Comparison of ENCODE assay signal across 8 cellular contexts in the genomic region with DNA sequence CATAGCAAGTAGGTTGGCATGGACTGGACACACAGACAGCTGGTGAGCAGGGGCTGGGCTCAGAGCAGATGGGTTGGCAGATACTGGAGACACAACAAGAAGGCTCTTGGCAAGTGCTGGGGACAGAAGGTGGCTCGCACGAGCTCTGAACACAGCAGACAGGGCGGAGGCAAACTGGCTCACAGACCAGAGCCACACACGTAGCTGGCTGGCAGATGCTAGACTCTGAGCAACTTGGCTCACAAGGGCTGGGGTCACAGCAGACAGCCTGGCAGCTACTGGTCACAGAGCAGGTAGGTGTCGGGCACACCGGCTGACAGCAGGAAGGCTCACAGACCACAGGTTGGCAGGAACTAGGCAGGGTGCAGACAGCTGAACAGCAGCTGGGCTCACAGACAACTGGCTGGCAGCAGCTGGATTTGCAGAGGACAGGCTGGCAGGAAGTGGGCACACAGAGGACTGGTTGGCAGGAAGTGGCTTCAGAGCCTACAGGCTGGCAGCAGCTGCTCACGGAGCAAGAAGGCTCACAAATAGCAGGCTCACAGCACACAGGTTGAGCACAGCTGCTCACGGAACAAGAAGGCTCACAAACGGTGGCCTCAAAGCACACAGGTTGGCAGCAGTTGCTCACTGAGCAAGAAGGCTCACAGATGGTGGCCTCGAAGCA. TPM values are rescaled to one million over a fixed set of nuclear protein-coding genes. Genes with fewer than 3 reads are reported as not detected.
DNase-seq lines count a peak whose midpoint lies in the region; ATAC-seq and TF ChIP-seq lines count a peak whose summit lies in the region.

No MANE protein-coding gene starts in this region.

- no peaks in the 10 kb centered on the region for H3K27me3 Mint-ChIP-seq in CD4-positive, alpha-beta memory T cell
- H3K27me3 Mint-ChIP-seq in activated CD8-positive, alpha-beta T cell treated with anti-CD3 and anti-CD28 coated beads, Interleukin-2, amount 10 ng/mL, durations not matched to agents 7 days and 5 days (ENCODE audit: low read depth) = no peaks in the 10 kb centered on the region
- H3K27me3 Mint-ChIP-seq in glutamatergic neuron (ENCODE audit: unreplicated experiment) = peaks cover 11% of the 10 kb centered on the region

- H3K4me1 Mint-ChIP-seq in CD4-positive, alpha-beta memory T cell = peaks cover 54 to 63% (median 58%) of the 10 kb centered on the region in 4 donors
- peaks cover 42% of the 10 kb centered on the region for H3K4me1 Mint-ChIP-seq in activated CD8-positive, alpha-beta T cell treated with anti-CD3 and anti-CD28 coated beads, Interleukin-2, amount 10 ng/mL, durations not matched to agents 7 days and 5 days (ENCODE audit: low read depth)
- peaks cover 8% of the 10 kb centered on the region for H3K4me1 Mint-ChIP-seq in glutamatergic neuron (ENCODE audit: low read depth, unreplicated experiment)

- H3K4me3 ChIP-seq in CD4-positive, alpha-beta memory T cell (ENCODE audit: low read length in 2 of 2) = peak overlapping the region in 1 of 2 donors; percentile 41
- peak overlapping the region; percentile 44 for H3K4me3 ChIP-seq in MG63
- no peak overlapping the region for H3K4me3 ChIP-seq in mesendoderm (ENCODE audit: low read length)

- intact Hi-C loops in CD4-positive, alpha-beta memory T cell (cut with micrococcal nuclease) = loop anchor here (1.0 to 5.0 kb wide), 3 partner anchors 31 to 181 kb away; no protein-coding TSS in a partner anchor

- H3K4me1 ChIP-seq in CD4-positive, alpha-beta memory T cell (ENCODE audit: insufficient read depth, low read length) = peaks cover 59% of the 10 kb centered on the region
- no peaks in the 10 kb centered on the region for H3K4me1 ChIP-seq in mesendoderm (ENCODE audit: control insufficient read depth, low read depth, low read length)

- peak; percentile 79 for ATAC-seq in activated CD8-positive, alpha-beta T cell treated with anti-CD3 and anti-CD28 coated beads, Interleukin-2, amount 10 ng/mL, durations not matched to agents 7 days and 5 days
- no peak for ATAC-seq in GM21526 (IDR thresholded peaks at IDR 0.05; ENCODE audit: low FRiP score, unreplicated experiment)
- ATAC-seq in HG03039 (IDR thresholded peaks at IDR 0.05; ENCODE audit: unreplicated experiment) = no peak

- H4K5ac ChIP-seq in mesendoderm (ENCODE audit: low read length) = no peak overlapping the region

- H3K56ac ChIP-seq in mesendoderm (ENCODE audit: low read length) = no peak overlapping the region

- H2AK5ac ChIP-seq in mesendoderm (ENCODE audit: low read length) = no peak overlapping the region

- H3K4me3 Mint-ChIP-seq in CD4-positive, alpha-beta memory T cell = peak overlapping the region; percentile 65 to 82 (median 78)
- peak overlapping the region; percentile 48 for H3K4me3 Mint-ChIP-seq in activated CD8-positive, alpha-beta T cell treated with anti-CD3 and anti-CD28 coated beads, Interleukin-2, amount 10 ng/mL, durations not matched to agents 7 days and 5 days
- no peak overlapping the region for H3K4me3 Mint-ChIP-seq in glutamatergic neuron (ENCODE audit: unreplicated experiment)

- H3K27me3 ChIP-seq in CD4-positive, alpha-beta memory T cell (ENCODE audit: insufficient read depth, low read length) = no peaks in the 10 kb centered on the region
- H3K27me3 ChIP-seq in MG63 (no peaks in the 10 kb centered on the region), mesendoderm (ENCODE audit: insufficient read depth, low read length, poor library complexity) (no peaks in the 10 kb centered on the region)

- peak overlapping the region; percentile 62 for H3K27ac ChIP-seq in CD4-positive, alpha-beta memory T cell (ENCODE audit: low read depth, low read length)
- H3K27ac ChIP-seq in mesendoderm (ENCODE audit: low read depth, low read length) = no peak overlapping the region

- H3K9me3 ChIP-seq in CD4-positive, alpha-beta memory T cell (ENCODE audit: control insufficient read depth in 1 of 2, low read length in 2 of 2) = no peaks in the 10 kb centered on the region
- peaks cover 7% of the 10 kb centered on the region for H3K9me3 ChIP-seq in MG63

- no peaks in the 10 kb centered on the region for H3K36me3 ChIP-seq in CD4-positive, alpha-beta memory T cell (ENCODE audit: insufficient read depth, low read length)
- H3K36me3 ChIP-seq in MG63 (no peaks in the 10 kb centered on the region; the same call in 1 of the 2 replicates), mesendoderm (ENCODE audit: control insufficient read depth, insufficient read depth, low read length) (no peaks in the 10 kb centered on the region)

- no peak overlapping the region for H2BK15ac ChIP-seq in mesendoderm (replicated peaks; ENCODE audit: low read depth)

- H3K9me3 Mint-ChIP-seq in CD4-positive, alpha-beta memory T cell = no peaks in the 10 kb centered on the region
- H3K9me3 Mint-ChIP-seq in activated CD8-positive, alpha-beta T cell treated with anti-CD3 and anti-CD28 coated beads, Interleukin-2, amount 10 ng/mL, durations not matched to agents 7 days and 5 days (ENCODE audit: insufficient read depth) = no peaks in the 10 kb centered on the region
- peaks cover 11% of the 10 kb centered on the region for H3K9me3 Mint-ChIP-seq in glutamatergic neuron (ENCODE audit: unreplicated experiment)

- H4K8ac ChIP-seq in mesendoderm (ENCODE audit: low read depth, low read length) = no peak overlapping the region

- H3K18ac ChIP-seq in mesendoderm (ENCODE audit: low read length) = no peak overlapping the region

- CTCF ChIA-PET in CD4-positive, alpha-beta memory T cell (lab: Charles Lee; ENCODE audit: partially characterized antibody) = interaction anchor here (0.8 to 3.4 kb wide), 12 partner anchors 8 to 399 kb away, joined by 3 to 55 read pairs (median 4); a partner anchor contains a TSS
- CTCF ChIA-PET in activated CD8-positive, alpha-beta T cell treated with anti-CD3 and anti-CD28 coated beads, Interleukin-2, amount 10 ng/mL, durations not matched to agents 7 days and 5 days (lab: Charles Lee) = interaction anchor here (1.0 to 2.4 kb wide), 7 partner anchors 14 to 357 kb away, joined by 3 to 11 read pairs (median 4); no protein-coding TSS in a partner anchor

- no peak overlapping the region for H3K4me2 ChIP-seq in mesendoderm (ENCODE audit: low read length)

- no peak for TF ChIP-seq CTCF in glutamatergic neuron (IDR thresholded peaks at IDR 0.05; ENCODE audit: partially characterized antibody, unreplicated experiment)

- DNase-seq in CD4-positive, alpha-beta memory T cell = peak; percentile 88 to 95 (median 92)
- peak; percentile 87 for DNase-seq in MG63
- DNase-seq in activated CD8-positive, alpha-beta T cell treated with anti-CD3 and anti-CD28 coated beads, Interleukin-2, amount 10 ng/mL, durations not matched to agents 7 days and 5 days = peak; percentile 74
- no peak for DNase-seq in glutamatergic neuron
- peak; percentile 38 for DNase-seq in stimulated activated CD4-positive, alpha-beta T cell treated with anti-CD3 and anti-CD28 coated beads, Interleukin-4, amount 100 ng/mL, for 1 hour
- DNase-seq in mesendoderm = no peak

- H2BK120ac ChIP-seq in mesendoderm (ENCODE audit: low read depth, low read length) = no peak overlapping the region

- H3K23ac ChIP-seq in mesendoderm (ENCODE audit: low read length) = no peak overlapping the region

- H3K4ac ChIP-seq in mesendoderm (ENCODE audit: low read depth, low read length) = no peak overlapping the region

- H3K79me2 ChIP-seq in mesendoderm (ENCODE audit: control insufficient read depth, insufficient read depth, low read length) = no peaks in the 10 kb centered on the region

- POLR2A ChIA-PET in CD4-positive, alpha-beta memory T cell (lab: Charles Lee; ENCODE audit: partially characterized antibody) = interaction anchor here (0.7 to 3.1 kb wide), 26 partner anchors 9 to 388 kb away, joined by 3 to 75 read pairs (median 4); a partner anchor contains a TSS
- POLR2A ChIA-PET in activated CD8-positive, alpha-beta T cell treated with anti-CD3 and anti-CD28 coated beads, Interleukin-2, amount 10 ng/mL, durations not matched to agents 7 days and 5 days (lab: Charles Lee) = interaction anchor here (1.0 to 1.3 kb wide), 3 partner anchors 8 to 380 kb away, joined by 3 to 7 read pairs (median 5); a partner anchor contains a TSS

- peak overlapping the region; percentile 96 to 98 (median 97) for H3K27ac Mint-ChIP-seq in CD4-positive, alpha-beta memory T cell
- peak overlapping the region; percentile 90 for H3K27ac Mint-ChIP-seq in activated CD8-positive, alpha-beta T cell treated with anti-CD3 and anti-CD28 coated beads, Interleukin-2, amount 10 ng/mL, durations not matched to agents 7 days and 5 days
- peak overlapping the region; percentile 46 for H3K27ac Mint-ChIP-seq in glutamatergic neuron (ENCODE audit: unreplicated experiment)

- H3K9ac ChIP-seq in mesendoderm (ENCODE audit: low read length) = no peak overlapping the region

- H3K36me3 Mint-ChIP-seq in CD4-positive, alpha-beta memory T cell = no peaks in the 10 kb centered on the region
- peaks cover 2% of the 10 kb centered on the region for H3K36me3 Mint-ChIP-seq in activated CD8-positive, alpha-beta T cell treated with anti-CD3 and anti-CD28 coated beads, Interleukin-2, amount 10 ng/mL, durations not matched to agents 7 days and 5 days (ENCODE audit: low read depth)
- H3K36me3 Mint-ChIP-seq in glutamatergic neuron (ENCODE audit: unreplicated experiment) = peaks cover 6% of the 10 kb centered on the region

- no peaks in the 10 kb centered on the region for H3K79me1 ChIP-seq in mesendoderm (ENCODE audit: low read length)

- no peak overlapping the region for H2BK5ac ChIP-seq in mesendoderm (ENCODE audit: low read length)

- WGBS in mesendoderm (ENCODE audit: extremely low coverage, insufficient coverage, low lambda C conversion rate) = no CpG with 5 or more reads among the region's 10 CpGs

RNA-seq across cellular contexts. Expression of a gene that starts 0.7 kb away (rescaled TPM):
- under 1 TPM in 1 of 2 experiments, not detected in 1; 0.28 TPM for total RNA-seq in CD4-positive, alpha-beta memory T cell
- not detected for polyA plus RNA-seq in CD4-positive, alpha-beta memory T cell
- total RNA-seq in MG63 (2014; rRNA removed; shearing (Covaris generic); ENCODE audit: low replicate concordance) = not detected in 2 replicates
- not detected for total RNA-seq in activated CD8-positive, alpha-beta T cell treated with anti-CD3 and anti-CD28 coated beads, Interleukin-2, amount 10 ng/mL, durations not matched to agents 7 days and 5 days
- not detected for total RNA-seq in glutamatergic neuron (ENCODE audit: unreplicated experiment)
- polyA plus RNA-seq in mesendoderm (2013, experiment 1 of 2) = not detected
- polyA plus RNA-seq in mesendoderm (2013, experiment 2 of 2) = not detected

RNA-seq across cellular contexts. Expression of a gene that starts 5.7 kb away (rescaled TPM):
- not detected for total RNA-seq in CD4-positive, alpha-beta memory T cell
- not detected for polyA plus RNA-seq in CD4-positive, alpha-beta memory T cell
- total RNA-seq in MG63 (2014; rRNA removed; shearing (Covaris generic); ENCODE audit: low replicate concordance) = not detected in 2 replicates
- total RNA-seq in activated CD8-positive, alpha-beta T cell treated with anti-CD3 and anti-CD28 coated beads, Interleukin-2, amount 10 ng/mL, durations not matched to agents 7 days and 5 days = not detected
- total RNA-seq in glutamatergic neuron (ENCODE audit: unreplicated experiment) = not detected
- not detected for polyA plus RNA-seq in mesendoderm (2013, experiment 1 of 2)
- polyA plus RNA-seq in mesendoderm (2013, experiment 2 of 2) = not detected

RNA-seq across cellular contexts. Expression of a gene that starts 7.1 kb away (rescaled TPM):
- not detected for total RNA-seq in CD4-positive, alpha-beta memory T cell
- not detected for polyA plus RNA-seq in CD4-positive, alpha-beta memory T cell
- total RNA-seq in MG63 (2014; rRNA removed; shearing (Covaris generic); ENCODE audit: low replicate concordance) = not detected in 2 replicates
- not detected for total RNA-seq in activated CD8-positive, alpha-beta T cell treated with anti-CD3 and anti-CD28 coated beads, Interleukin-2, amount 10 ng/mL, durations not matched to agents 7 days and 5 days
- not detected for total RNA-seq in glutamatergic neuron (ENCODE audit: unreplicated experiment)
- polyA plus RNA-seq in mesendoderm (2013, experiment 1 of 2) = not detected
- not detected for polyA plus RNA-seq in mesendoderm (2013, experiment 2 of 2)

RNA-seq across cellular contexts. Expression of a gene that starts 32.9 kb away (rescaled TPM):
- total RNA-seq in CD4-positive, alpha-beta memory T cell = not detected
- not detected for polyA plus RNA-seq in CD4-positive, alpha-beta memory T cell
- not detected in 2 replicates for total RNA-seq in MG63 (2014; rRNA removed; shearing (Covaris generic); ENCODE audit: low replicate concordance)
- not detected for total RNA-seq in activated CD8-positive, alpha-beta T cell treated with anti-CD3 and anti-CD28 coated beads, Interleukin-2, amount 10 ng/mL, durations not matched to agents 7 days and 5 days
- total RNA-seq in glutamatergic neuron (ENCODE audit: unreplicated experiment) = not detected
- not detected for polyA plus RNA-seq in mesendoderm (2013, experiment 1 of 2)
- not detected for polyA plus RNA-seq in mesendoderm (2013, experiment 2 of 2)

RNA-seq across cellular contexts. Expression of a gene that starts 42.2 kb away (rescaled TPM):
- total RNA-seq in CD4-positive, alpha-beta memory T cell = not detected
- polyA plus RNA-seq in CD4-positive, alpha-beta memory T cell = not detected
- total RNA-seq in MG63 (2014; rRNA removed; shearing (Covaris generic); ENCODE audit: low replicate concordance) = not detected in 2 replicates
- not detected for total RNA-seq in activated CD8-positive, alpha-beta T cell treated with anti-CD3 and anti-CD28 coated beads, Interleukin-2, amount 10 ng/mL, durations not matched to agents 7 days and 5 days
- total RNA-seq in glutamatergic neuron (ENCODE audit: unreplicated experiment) = not detected
- not detected for polyA plus RNA-seq in mesendoderm (2013, experiment 1 of 2)
- polyA plus RNA-seq in mesendoderm (2013, experiment 2 of 2) = not detected

Comparison
In these comparisons a context has a peak if more than half of its experiments do, and no peak if none do; other contexts are left out.
1. DNase-seq: peak in CD4-positive, alpha-beta memory T cell (5 of 5), MG63 (single experiment), activated CD8-positive, alpha-beta T cell treated with anti-CD3 and anti-CD28 coated beads, Interleukin-2, amount 10 ng/mL, durations not matched to agents 7 days and 5 days (single experiment) and stimulated activated CD4-positive, alpha-beta T cell treated with anti-CD3 and anti-CD28 coated beads, Interleukin-4, amount 100 ng/mL, for 1 hour (single experiment); none in glutamatergic neuron (single experiment) and mesendoderm (single experiment).
2. H3K27ac Mint-ChIP-seq: peak in every context shown above with its lines; median percentile 97 in CD4-positive, alpha-beta memory T cell; 90 in activated CD8-positive, alpha-beta T cell treated with anti-CD3 and anti-CD28 coated beads, Interleukin-2, amount 10 ng/mL, durations not matched to agents 7 days and 5 days; 46 in glutamatergic neuron.